In the genomic region with DNA sequence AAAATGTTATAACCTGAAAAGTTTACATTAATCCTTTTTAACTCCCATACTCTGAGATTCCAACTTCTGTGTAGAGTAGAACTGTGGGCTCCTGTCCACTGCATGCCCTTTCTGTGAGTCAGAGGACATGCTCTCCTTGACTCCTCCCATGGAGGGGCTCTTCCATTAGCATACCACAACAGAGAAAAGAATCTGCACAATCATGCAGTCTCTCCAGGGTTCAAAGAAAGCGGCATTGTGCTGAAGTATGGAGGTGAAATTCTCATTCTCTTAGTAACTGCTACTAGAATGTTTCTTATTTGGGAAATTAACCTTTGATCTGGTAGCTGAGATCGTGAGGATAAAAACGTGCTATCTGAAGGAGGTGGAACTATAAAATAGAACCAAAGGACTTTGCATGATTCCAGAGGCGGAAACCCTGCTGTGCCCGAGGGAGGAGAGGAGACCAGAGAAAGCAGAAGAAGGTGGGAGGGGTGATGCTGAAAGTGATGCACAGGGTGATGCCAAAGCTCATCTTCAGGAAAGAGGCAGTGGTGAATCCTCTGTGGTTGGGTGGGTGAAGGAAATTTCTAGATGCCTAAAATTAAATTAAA, we compare ENCODE assay signal across 15 cellular contexts.
DNase-seq lines count a peak whose midpoint lies in the region; ATAC-seq and TF ChIP-seq lines count a peak whose summit lies in the region.
"Had no signal": no experiment of that assay in that cellular context is flagged by ENCODE, and none has a peak within 500 bp of the region (broad histone marks: within the 10 kb centered on the region; RNA-seq: fewer than 3 reads in every experiment).

No MANE protein-coding gene starts in this region.

- no peak overlapping the region for H2AK5ac ChIP-seq in mesendoderm (ENCODE audit: low read length)

- ATAC-seq in GM18858 (IDR thresholded peaks at IDR 0.05; ENCODE audit: unreplicated experiment) (no peak), GM18861 (IDR thresholded peaks at IDR 0.05; ENCODE audit: unreplicated experiment) (no peak)
- ATAC-seq: activated CD4-positive, CD25-positive, alpha-beta regulatory T cell treated with anti-CD3 and anti-CD28 coated beads, Interleukin-2, amount 50 U/mL, for 24 hours; activated naive CD8-positive, alpha-beta T cell treated with anti-CD3 and anti-CD28 coated beads, Interleukin-2, amount 50 U/mL, for 24 hours had no signal

- H3K9me3 ChIP-seq in spleen = peaks cover 0 to 34% (median 20%) of the 10 kb centered on the region in 8 donors
- H3K9me3 ChIP-seq in BE2C = no peaks in the 10 kb centered on the region
- H3K9me3 ChIP-seq: SJCRH30 had no signal

- DNase-seq in AG10803 (ENCODE audit: low read depth) (peak; percentile 61), HT1080 (ENCODE audit: low read depth) (peak; percentile 92), chondrocyte (ENCODE audit: low spot score) (no peak), mesendoderm (peak; percentile 97), spleen (no peak), BE2C (no peak)
- DNase-seq: activated naive CD8-positive, alpha-beta T cell treated with anti-CD3 and anti-CD28 coated beads, Interleukin-2, amount 50 U/mL, for 24 hours; Karpas-422; NCI-H187 treated with DMSO at 0.1 percent for 48 hours; NCI-H748 treated with DMSO at 0.1 percent for 48 hours; stimulated activated CD4-positive, alpha-beta T cell treated with anti-CD3 and anti-CD28 coated beads, Interleukin-2, amount 100 ng/mL, for 24 hours had no signal

- no peak overlapping the region for H3K4me2 ChIP-seq in mesendoderm (ENCODE audit: low read length)

- H3K27me3 ChIP-seq in mesendoderm (ENCODE audit: insufficient read depth, low read length, poor library complexity) (no peaks in the 10 kb centered on the region), spleen (replicated peaks in 1 of 7) (no peaks in the 10 kb centered on the region), BE2C (0 out of 2 replicates have a peak, but pooled peaks cover 3% of the 10 kb centered on the region)
- H3K27me3 ChIP-seq: SJCRH30 had no signal

- peaks cover 17% of the 10 kb centered on the region for H3K9me3 Mint-ChIP-seq in chondrocyte (ENCODE audit: low read depth)

- no peak overlapping the region for H3K9ac ChIP-seq in mesendoderm (ENCODE audit: low read length)

- no peak overlapping the region for H2BK5ac ChIP-seq in mesendoderm (ENCODE audit: low read length)

- H2BK15ac ChIP-seq in mesendoderm (replicated peaks; ENCODE audit: low read depth) = no peak overlapping the region

- H4K8ac ChIP-seq in mesendoderm (ENCODE audit: low read depth, low read length) = no peak overlapping the region

- H3K18ac ChIP-seq in mesendoderm (ENCODE audit: low read length) = no peak overlapping the region

- intact Hi-C loops in spleen (cut with DNase I; ENCODE audit: low total_unique reads) = no loop called here

- H3K79me2 ChIP-seq in mesendoderm (ENCODE audit: control insufficient read depth, insufficient read depth, low read length) = no peaks in the 10 kb centered on the region

- peaks cover 4% of the 10 kb centered on the region for H3K27me3 Mint-ChIP-seq in chondrocyte (ENCODE audit: low read depth)
- H3K27me3 Mint-ChIP-seq: activated naive CD8-positive, alpha-beta T cell treated with anti-CD3 and anti-CD28 coated beads, Interleukin-2, amount 50 U/mL, for 24 hours had no signal

- H3K4me3 Mint-ChIP-seq in chondrocyte (ENCODE audit: unreplicated experiment) = no peak overlapping the region
- H3K4me3 Mint-ChIP-seq: activated naive CD8-positive, alpha-beta T cell treated with anti-CD3 and anti-CD28 coated beads, Interleukin-2, amount 50 U/mL, for 24 hours had no signal

- H3K36me3 ChIP-seq in mesendoderm (ENCODE audit: control insufficient read depth, insufficient read depth, low read length) (no peaks in the 10 kb centered on the region), spleen (no peaks in the 10 kb centered on the region), BE2C (no peaks in the 10 kb centered on the region)
- H3K36me3 ChIP-seq: SJCRH30 had no signal

- peak overlapping the region; percentile 4 for H3K27ac Mint-ChIP-seq in chondrocyte (ENCODE audit: unreplicated experiment)
- H3K27ac Mint-ChIP-seq: activated naive CD8-positive, alpha-beta T cell treated with anti-CD3 and anti-CD28 coated beads, Interleukin-2, amount 50 U/mL, for 24 hours had no signal

- TF ChIP-seq CTCF in AG10803 (conservative IDR thresholded peaks at IDR 0.05; ENCODE audit: low read length) = no peak
- TF ChIP-seq CTCF in chondrocyte (IDR thresholded peaks at IDR 0.05) = no peak
- TF ChIP-seq CTCF in spleen (IDR thresholded peaks at IDR 0.05 in 8 of 11, conservative IDR thresholded peaks at IDR 0.05 in 3 of 11) = no peak
- TF ChIP-seq CTCF in BE2C (IDR thresholded peaks at IDR 0.05; ENCODE audit: low read depth, low read length) = no peak

- H3K4me1 Mint-ChIP-seq in chondrocyte (ENCODE audit: low read depth) = peaks cover 14% of the 10 kb centered on the region
- H3K4me1 Mint-ChIP-seq: activated naive CD8-positive, alpha-beta T cell treated with anti-CD3 and anti-CD28 coated beads, Interleukin-2, amount 50 U/mL, for 24 hours had no signal

- no peak overlapping the region for H2BK120ac ChIP-seq in mesendoderm (ENCODE audit: low read depth, low read length)

- no peak for TF ChIP-seq POLR2A in spleen (IDR thresholded peaks at IDR 0.05)

- no peaks in the 10 kb centered on the region for H3K79me1 ChIP-seq in mesendoderm (ENCODE audit: low read length)

- H4K5ac ChIP-seq in mesendoderm (ENCODE audit: low read length) = no peak overlapping the region

- H3K4me1 ChIP-seq in mesendoderm (ENCODE audit: control insufficient read depth, low read depth, low read length) = no peaks in the 10 kb centered on the region
- no peaks in the 10 kb centered on the region for H3K4me1 ChIP-seq in spleen
- H3K4me1 ChIP-seq in BE2C = no peaks in the 10 kb centered on the region
- H3K4me1 ChIP-seq: SJCRH30 had no signal

- H3K36me3 Mint-ChIP-seq in chondrocyte (ENCODE audit: low read depth) = peaks cover 1% of the 10 kb centered on the region

- H3K4ac ChIP-seq in mesendoderm (ENCODE audit: low read depth, low read length) = no peak overlapping the region

- no CpG with 5 or more reads among the region's 5 CpGs for WGBS in mesendoderm (ENCODE audit: extremely low coverage, insufficient coverage, low lambda C conversion rate)
- WGBS in spleen, 5 donors = 46 to 59% (median 56%) methylated on average over 5 of the region's 5 CpGs

- no peak overlapping the region for H3K56ac ChIP-seq in mesendoderm (ENCODE audit: low read length)

- no peak overlapping the region for H3K23ac ChIP-seq in mesendoderm (ENCODE audit: low read length)

- H3K4me3 ChIP-seq in AG10803 (ENCODE audit: low read length) (no peak overlapping the region), mesendoderm (ENCODE audit: low read length) (no peak overlapping the region), spleen (no peak overlapping the region), BE2C (ENCODE audit: low read depth, low read length) (no peak overlapping the region)
- H3K4me3 ChIP-seq: SJCRH30 had no signal

- H3K27ac ChIP-seq in mesendoderm (ENCODE audit: low read depth, low read length) = no peak overlapping the region
- no peak overlapping the region for H3K27ac ChIP-seq in spleen
- H3K27ac ChIP-seq: SJCRH30 had no signal

Comparison
In these comparisons a context has a peak if more than half of its experiments do, and no peak if none do; other contexts are left out.
1. DNase-seq: peak in AG10803 (single experiment), HT1080 (single experiment) and mesendoderm (single experiment); none in chondrocyte (single experiment), spleen (single experiment) and BE2C (single experiment).